Comparison of ENCODE assay signal across 9 cellular contexts in genomic region chr6:30769853-30770160, GRCh38. TPM values are rescaled to one million over a fixed set of nuclear protein-coding genes. Genes with fewer than 3 reads are reported as not detected.
DNase-seq lines count a peak whose midpoint lies in the region; ATAC-seq and TF ChIP-seq lines count a peak whose summit lies in the region.
"Had no signal": no experiment of that assay in that cellular context is flagged by ENCODE, and none has a peak within 500 bp of the region (broad histone marks: within the 10 kb centered on the region; RNA-seq: fewer than 3 reads in every experiment).

No MANE protein-coding gene starts in this region.

- H3K36me3 Mint-ChIP-seq in HFFc6 (ENCODE audit: low read depth), result peaks cover 5% of the 10 kb centered on the region
- H3K36me3 Mint-ChIP-seq in MCF 10A (ENCODE audit: insufficient read depth, unreplicated experiment), result no peaks in the 10 kb centered on the region
- no peaks in the 10 kb centered on the region for H3K36me3 Mint-ChIP-seq in natural killer cell

- H2AFZ ChIP-seq in ACC112 (ENCODE audit: low read length, unreplicated experiment), result peak overlapping the region; percentile 72

- H3K79me2 ChIP-seq in ACC112 (ENCODE audit: control insufficient read depth, insufficient read depth, low read length, unreplicated experiment), result no peaks in the 10 kb centered on the region

- H3K27ac Mint-ChIP-seq in HFFc6 (peak overlapping the region; percentile 99), MCF 10A (ENCODE audit: low read depth, unreplicated experiment) (peak overlapping the region; percentile 76), natural killer cell (peak overlapping the region in 1 of 2 donors; percentile 68)

- no peaks in the 10 kb centered on the region for H3K36me3 ChIP-seq in ACC112 (ENCODE audit: insufficient read depth, low read length)

- H3K9me3 Mint-ChIP-seq in HFFc6 (no peaks in the 10 kb centered on the region), MCF 10A (ENCODE audit: unreplicated experiment) (no peaks in the 10 kb centered on the region), natural killer cell (no peaks in the 10 kb centered on the region)

- CTCF ChIA-PET in MCF 10A (lab: Yijun Ruan, JAX), result interaction anchor here (0.9 to 2.1 kb wide), 13 partner anchors 13 to 107 kb away, joined by 3 to 11 read pairs (median 5); no protein-coding TSS in a partner anchor

- BruUV-seq in MCF 10A (replicated peaks; lab: Mats Ljungman, UMichigan), result no TSS peak

- H3K4me3 Mint-ChIP-seq in HFFc6 (peak overlapping the region; percentile 86), MCF 10A (ENCODE audit: unreplicated experiment) (peak overlapping the region; percentile 48), natural killer cell (peak overlapping the region; percentile 64)

- peak overlapping the region; percentile 30 for H3K4me3 ChIP-seq in ACC112 (ENCODE audit: low read depth, low read length)
- H3K4me3 ChIP-seq: mucosa of descending colon had no signal

- no peak for TF ChIP-seq CTCF in HFFc6 (IDR thresholded peaks at IDR 0.05)
- TF ChIP-seq CTCF in MCF 10A (IDR thresholded peaks at IDR 0.05; ENCODE audit: unreplicated experiment), result no peak
- no peak for TF ChIP-seq CTCF in natural killer cell (IDR thresholded peaks at IDR 0.05)

- POLR2A ChIA-PET in MCF 10A (lab: Yijun Ruan, JAX), result interaction anchor here (0.7 to 5.1 kb wide), 21 partner anchors 9 to 317 kb away, joined by 3 to 74 read pairs (median 7); partner anchors contain the start of genes DDR1, FLOT1 and IER3

- no peaks in the 10 kb centered on the region for H3K27me3 ChIP-seq in ACC112 (ENCODE audit: insufficient read depth, low read length)

- H3K27me3 Mint-ChIP-seq in HFFc6 (ENCODE audit: insufficient read depth) (peaks cover 2% of the 10 kb centered on the region; the same call in 1 of the 2 replicates), MCF 10A (ENCODE audit: insufficient read depth, unreplicated experiment) (no peaks in the 10 kb centered on the region), natural killer cell (ENCODE audit: low read depth in 2 of 2) (peaks cover 0 to 5% of the 10 kb centered on the region in 2 donors)

- H3K4me1 ChIP-seq in ACC112 (ENCODE audit: control insufficient read depth, insufficient read depth, low read length, unreplicated experiment), result peaks cover 24% of the 10 kb centered on the region

- ATAC-seq in natural killer cell (no peak), GM21619 (IDR thresholded peaks at IDR 0.05; ENCODE audit: unreplicated experiment) (no peak), HG03565 (IDR thresholded peaks at IDR 0.05; ENCODE audit: unreplicated experiment) (no peak)

- H3K27ac ChIP-seq in ACC112 (ENCODE audit: low read depth, low read length), result peak overlapping the region; percentile 92

- no peak for DNase-seq in HFFc6
- no peak for DNase-seq in MCF 10A (ENCODE audit: unreplicated experiment)
- DNase-seq in natural killer cell, result no peak
- no peak for DNase-seq in NCI-H1092 (lab: John Stamatoyannopoulos, UW)
- DNase-seq in NCI-H1694 (lab: John Stamatoyannopoulos, UW), result no peak

- peaks cover 77% of the 10 kb centered on the region for H3K4me1 Mint-ChIP-seq in HFFc6 (ENCODE audit: low read depth)
- peaks cover 34% of the 10 kb centered on the region for H3K4me1 Mint-ChIP-seq in MCF 10A (ENCODE audit: insufficient read depth, unreplicated experiment)
- H3K4me1 Mint-ChIP-seq in natural killer cell, result peaks cover 30 to 32% of the 10 kb centered on the region in 2 donors

- intact Hi-C loops in MCF 10A (cut with micrococcal nuclease) (loop anchor here (1.0 kb wide), 2 partner anchors 18 to 44 kb away; no protein-coding TSS in a partner anchor), natural killer cell (cut with micrococcal nuclease) (no loop called here)

RNA-seq across cellular contexts. Expression of gene IER3, which starts 25.5 kb away (rescaled TPM):
- 10 to 100 TPM; 38.1 to 62.4 (median 60.2) TPM for total RNA-seq in HFFc6 (2021; fragmentation: NEBNext Ultra II Directional; extraction: Animal tissue kit (Norgen Biotek cat#: 25700))
- total RNA-seq in MCF 10A (2022) (154 and 192 TPM in 2 replicates), natural killer cell (100 to 1,000 TPM in 1 of 3 donors, 10 to 100 TPM in 2; 39.7 to 105 (median 66.5) TPM)

RNA-seq across cellular contexts. Expression of gene FLOT1, which starts 27.3 kb away (rescaled TPM):
- 100 to 1,000 TPM; 218 to 286 (median 236) TPM for total RNA-seq in HFFc6 (2021; fragmentation: NEBNext Ultra II Directional; extraction: Animal tissue kit (Norgen Biotek cat#: 25700))
- total RNA-seq in MCF 10A (2022) (61.8 and 73.7 TPM in 2 replicates), natural killer cell (100 to 1,000 TPM in 1 of 3 donors, 10 to 100 TPM in 2; 73.1 to 113 (median 94.2) TPM)

RNA-seq across cellular contexts. Expression of gene TUBB, which starts 49.7 kb away (rescaled TPM):
- total RNA-seq in HFFc6 (2021; fragmentation: NEBNext Ultra II Directional; extraction: Animal tissue kit (Norgen Biotek cat#: 25700)), result 1,000 to 10,000 TPM; 1,052 to 1,712 (median 1,589) TPM
- total RNA-seq in MCF 10A (2022) (200 and 210 TPM in 2 replicates), natural killer cell (100 to 1,000 TPM; 121 to 168 (median 127) TPM)

RNA-seq across cellular contexts. Expression of gene MDC1, which starts 52.7 kb away (rescaled TPM):
- total RNA-seq in HFFc6 (2021; fragmentation: NEBNext Ultra II Directional; extraction: Animal tissue kit (Norgen Biotek cat#: 25700)), result 10 to 100 TPM; 18.4 to 31.9 (median 28.1) TPM
- total RNA-seq in MCF 10A (2022), result 50.6 and 54.5 TPM in 2 replicates
- 10 to 100 TPM; 61.2 to 77.0 (median 64.5) TPM for total RNA-seq in natural killer cell
